Comparison of ENCODE assay signal across 8 cellular contexts in the genomic region with DNA sequence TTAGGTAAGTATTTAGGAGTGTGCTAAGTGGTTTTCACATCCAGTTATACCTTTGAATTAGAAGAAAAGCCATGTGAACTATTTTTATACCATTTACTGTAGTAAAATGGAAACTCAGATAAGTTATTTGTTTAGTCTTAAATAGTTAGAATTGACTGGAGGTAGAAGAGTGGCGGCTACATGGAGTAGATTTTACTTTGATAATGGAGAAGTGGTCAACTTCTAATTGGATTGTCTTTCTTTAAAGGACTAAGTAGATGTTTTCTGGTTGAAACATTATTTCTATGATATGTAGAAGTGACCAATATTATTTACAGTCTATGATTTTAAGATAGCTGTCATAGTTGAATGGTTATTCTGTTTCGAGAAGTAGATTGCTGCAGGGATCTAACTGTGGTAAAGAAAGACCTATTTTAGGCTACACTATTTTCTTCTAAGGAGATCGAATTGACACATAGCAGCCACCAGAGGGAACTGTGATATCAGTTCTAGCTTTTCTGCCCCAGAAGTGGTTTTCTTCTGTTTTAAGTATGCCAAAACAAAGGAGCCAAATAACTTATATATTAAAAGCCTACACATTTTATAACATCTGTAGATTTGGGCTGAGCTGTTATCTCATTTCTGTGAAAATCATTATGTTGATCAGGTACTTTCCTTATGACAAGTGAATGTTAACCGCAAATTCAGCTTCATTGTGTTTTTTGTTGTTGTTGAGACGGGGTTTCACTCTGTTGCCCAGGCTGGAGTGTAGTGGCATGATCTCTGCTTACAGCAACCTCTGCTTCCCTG. TPM values are rescaled to one million over a fixed set of nuclear protein-coding genes. Genes with fewer than 3 reads are reported as not detected.
A peak's percentile ranks its signal among the peaks of the same experiment; 100 is the strongest.
DNase-seq lines count a peak whose midpoint lies in the region; ATAC-seq, FAIRE-seq and TF ChIP-seq lines count a peak whose summit lies in the region.

No MANE protein-coding gene starts in this region.

- H3K4me3 ChIP-seq in adrenal gland: no peak overlapping the region

- H3K27ac ChIP-seq in adrenal gland: no peak overlapping the region

- DNase-seq in NOMO-1 treated with DMSO at 0.1 percent for 48 hours (lab: John Stamatoyannopoulos, UW; ENCODE audit: unreplicated experiment) (peak; percentile 54), NOMO-1 treated with dmso at 0.1 percent for 144 hours (lab: John Stamatoyannopoulos, UW; ENCODE audit: unreplicated experiment) (no peak), KBM-7 (peak; percentile 60), adrenal gland (peak in 1 of 7 donors; percentile 13), NCI-H226 (no peak)

- no peaks in the 10 kb centered on the region for H3K9me3 ChIP-seq in adrenal gland (replicated peaks in 1 of 3)

- TF ChIP-seq CTCF in adrenal gland (IDR thresholded peaks at IDR 0.05): peak; percentile 23 to 59 (median 39)

- no peaks in the 10 kb centered on the region for H3K27me3 ChIP-seq in adrenal gland

- no peak for TF ChIP-seq POLR2A in adrenal gland (IDR thresholded peaks at IDR 0.05)

- H3K36me3 ChIP-seq in adrenal gland (replicated peaks in 1 of 2): no peaks in the 10 kb centered on the region

- peak; percentile 57 for ATAC-seq in GM21717 (IDR thresholded peaks at IDR 0.05; ENCODE audit: unreplicated experiment)
- no peak for ATAC-seq in GM19035 (IDR thresholded peaks at IDR 0.05; ENCODE audit: unreplicated experiment)

- in situ Hi-C loops in KBM-7 (cut with MboI; ENCODE audit: low pct_unique_long_range_greater_than_20kb, low sequenced_read_pairs): no loop called here

- 65 to 73% (median 67%) methylated on average over 5 of the region's 5 CpGs for WGBS in adrenal gland, 4 donors

- peaks cover 0 to 6% of the 10 kb centered on the region in 2 donors for H3K4me1 ChIP-seq in adrenal gland (replicated peaks in 1 of 2)

- FAIRE-seq in islet of Langerhans (lab: Jason Lieb, UNC): peak; percentile 61

- intact Hi-C loops in adrenal gland (cut with DNase I): no loop called here

RNA-seq across cellular contexts. Expression of a gene that starts 26.1 kb away (rescaled TPM):
- total RNA-seq in adrenal gland: 10 to 100 TPM; 40.7 to 87.6 (median 75.5) TPM
- polyA plus RNA-seq in adrenal gland: 10 to 100 TPM; 28.0 to 58.5 (median 30.2) TPM

Comparison
In these comparisons a context has a peak if more than half of its experiments do, and no peak if none do; other contexts are left out.
1. DNase-seq: peak in NOMO-1 treated with DMSO at 0.1 percent for 48 hours (single experiment) and KBM-7 (single experiment); none in NOMO-1 treated with dmso at 0.1 percent for 144 hours (single experiment) and NCI-H226 (single experiment).